ENCODE assay signal across 8 cellular contexts in genomic region chr1:184052194-184052559, GRCh38. TPM values are rescaled to one million over a fixed set of nuclear protein-coding genes. Genes with fewer than 3 reads are reported as not detected.
DNase-seq lines count a peak whose midpoint lies in the region; ATAC-seq and TF ChIP-seq lines count a peak whose summit lies in the region.

No MANE protein-coding gene starts in this region.

- no peaks in the 10 kb centered on the region for H3K27me3 ChIP-seq in GM23338 (ENCODE audit: insufficient read depth)
- no peaks in the 10 kb centered on the region for H3K27me3 ChIP-seq in adipocyte (replicated peaks; ENCODE audit: control insufficient read depth, insufficient read depth, low read length)
- no peaks in the 10 kb centered on the region for H3K27me3 ChIP-seq in right lobe of liver
- H3K27me3 ChIP-seq in uterus, result no peaks in the 10 kb centered on the region

- 2% methylated on average over 7 of the region's 7 CpGs for WGBS in right lobe of liver (ENCODE audit: insufficient coverage, low coverage, low lambda C conversion rate, missing lambda C conversion rate)

- H3K4me1 ChIP-seq in GM23338 (ENCODE audit: insufficient read depth) (peaks cover 44% of the 10 kb centered on the region), adipocyte (ENCODE audit: control insufficient read depth, insufficient read depth, low read length) (peaks cover 36% of the 10 kb centered on the region), right lobe of liver (peaks cover 0 to 16% (median 0%) of the 10 kb centered on the region in 4 donors), uterus (peaks cover 0 to 4% of the 10 kb centered on the region in 2 donors)

- no peaks in the 10 kb centered on the region for H3K9me2 ChIP-seq in GM23338 (ENCODE audit: insufficient read depth)

- peak overlapping the region; percentile 92 for H3K4me3 Mint-ChIP-seq in GM23338

- no peaks in the 10 kb centered on the region for H3K9me3 ChIP-seq in adipocyte (ENCODE audit: control insufficient read depth, low read length)
- no peaks in the 10 kb centered on the region for H3K9me3 ChIP-seq in right lobe of liver
- no peaks in the 10 kb centered on the region for H3K9me3 ChIP-seq in uterus

- TF ChIP-seq POLR2A in right lobe of liver (IDR thresholded peaks at IDR 0.05) (no peak), uterus (IDR thresholded peaks at IDR 0.05) (no peak)

- intact Hi-C loops in right lobe of liver (cut with DNase I), result no loop called here
- intact Hi-C loops in uterus (cut with DNase I; ENCODE audit: low total_unique reads), result no loop called here

- DNase-seq in GM23338 (ENCODE audit: low spot score), result no peak
- DNase-seq in adipocyte (ENCODE audit: low read depth), result peak; percentile 36
- no peak for DNase-seq in right lobe of liver
- no peak for DNase-seq in uterus
- DNase-seq in activated CD4-positive, CD25-positive, alpha-beta regulatory T cell (lab: John Stamatoyannopoulos, UW), result no peak
- no peak for DNase-seq in nucleus accumbens (lab: John Stamatoyannopoulos, UW)
- no peak for DNase-seq in hepatic stellate cell (ENCODE audit: low spot score)

- peak overlapping the region; percentile 70 for H3K4me3 ChIP-seq in GM23338
- peak overlapping the region; percentile 93 for H3K4me3 ChIP-seq in adipocyte (ENCODE audit: low read length)
- peak overlapping the region; percentile 77 to 95 (median 95) for H3K4me3 ChIP-seq in right lobe of liver
- peak overlapping the region; percentile 74 to 88 for H3K4me3 ChIP-seq in uterus

- H3K27ac Mint-ChIP-seq in GM23338, result peak overlapping the region; percentile 99

- 0 out of 2 replicates have a peak overlapping the region, but pooled peaks have one; percentile 14 for H2AFZ ChIP-seq in GM23338

- H3K27me3 Mint-ChIP-seq in GM23338 (ENCODE audit: insufficient read depth, low read depth, poor library complexity), result peaks cover 5% of the 10 kb centered on the region

- H3K4me2 ChIP-seq in GM23338, result peak overlapping the region; percentile 83

- H3K4me1 Mint-ChIP-seq in GM23338, result peaks cover 60% of the 10 kb centered on the region

- no peaks in the 10 kb centered on the region for H3F3A ChIP-seq in GM23338 (replicated peaks; ENCODE audit: low read depth)

- H3K27ac ChIP-seq in 22Rv1 (peak overlapping the region; percentile 85), GM23338 (ENCODE audit: low read depth) (peak overlapping the region; percentile 88), right lobe of liver (peak overlapping the region; percentile 80 to 97 (median 96)), uterus (peak overlapping the region; percentile 85)

- H4K20me1 ChIP-seq in GM23338 (replicated peaks; ENCODE audit: insufficient read depth), result no peaks in the 10 kb centered on the region

- peaks cover 33% of the 10 kb centered on the region for H3K36me3 Mint-ChIP-seq in GM23338 (ENCODE audit: low read depth)

- H3K36me3 ChIP-seq in GM23338 (ENCODE audit: insufficient read depth), result no peaks in the 10 kb centered on the region; the same call in 1 of the 2 replicates
- H3K36me3 ChIP-seq in adipocyte (ENCODE audit: control insufficient read depth, insufficient read depth, low read length, severe bottlenecking), result peaks cover 11% of the 10 kb centered on the region
- peaks cover 0 to 7% (median 0%) of the 10 kb centered on the region in 4 donors for H3K36me3 ChIP-seq in right lobe of liver
- H3K36me3 ChIP-seq in uterus, result no peaks in the 10 kb centered on the region

- TF ChIP-seq CTCF in 22Rv1 (IDR thresholded peaks at IDR 0.05), result no peak
- no peak for TF ChIP-seq CTCF in GM23338 (conservative IDR thresholded peaks at IDR 0.05; ENCODE audit: low read depth in 2 of 2)
- no peak for TF ChIP-seq CTCF in right lobe of liver (IDR thresholded peaks at IDR 0.05)
- no peak for TF ChIP-seq CTCF in uterus (IDR thresholded peaks at IDR 0.05)

- ATAC-seq in GM23338 (no peak), right lobe of liver (no peak)

- peaks cover 3% of the 10 kb centered on the region; the same call in 1 of the 3 replicates for H3K9me3 Mint-ChIP-seq in GM23338

- peak overlapping the region; percentile 98 for H3K9ac ChIP-seq in adipocyte (ENCODE audit: low read length)

- H3K79me2 ChIP-seq in GM23338 (replicated peaks; ENCODE audit: insufficient read depth), result peaks cover 12% of the 10 kb centered on the region; the same call in 1 of the 2 replicates

TF ChIP-seq in GM23338, 12 proteins besides CTCF, POLR2A, EP300 and RAD21 (continues in another document):
- TF ChIP-seq EZH2 (IDR thresholded peaks at IDR 0.05; ENCODE audit: low read depth, unreplicated experiment) (no peak), CREB1 (CRISPR knock-in tag; IDR thresholded peaks at IDR 0.05; ENCODE audit: low read depth) (no peak), NANOG (IDR thresholded peaks at IDR 0.05; ENCODE audit: borderline replicate concordance) (no peak), EZH2phosphoT487 (IDR thresholded peaks at IDR 0.05; ENCODE audit: unreplicated experiment) (no peak), JUNB (IDR thresholded peaks at IDR 0.05; ENCODE audit: unreplicated experiment) (no peak), REST (IDR thresholded peaks at IDR 0.05; ENCODE audit: unreplicated experiment) (no peak), ZNF114 (CRISPR knock-in tag; IDR thresholded peaks at IDR 0.05) (no peak), ZNF331 (CRISPR knock-in tag; IDR thresholded peaks at IDR 0.05; ENCODE audit: low read depth) (no peak), POLR2AphosphoS5 (IDR thresholded peaks at IDR 0.05; ENCODE audit: low read depth) (no peak), STAT1 (IDR thresholded peaks at IDR 0.05; ENCODE audit: unreplicated experiment) (no peak)

RNA-seq across cellular contexts. Expression of gene TSEN15, which starts 0.6 kb away (rescaled TPM):
- 55.8 and 61.0 TPM in 2 replicates for total RNA-seq in GM23338 (2014; rRNA removed; shearing (Covaris generic))
- polyA plus RNA-seq in GM23338 (2016; fragmentation: Nextera tagmentation; extraction: Ambion mirVana), result 51.6 and 55.8 TPM in 2 replicates
- total RNA-seq in right lobe of liver (10 to 100 TPM in 5 of 6 experiments, 1 to 10 TPM in 1; 9.6 to 17.1 (median 11.3) TPM), uterus (10 to 100 TPM in 3 of 4 donors, 1 to 10 TPM in 1; 7.9 to 69.3 (median 29.2) TPM)

RNA-seq across cellular contexts. Expression of gene COLGALT2, which starts 14.6 kb away (rescaled TPM):
- total RNA-seq in GM23338 (2014; rRNA removed; shearing (Covaris generic)), result 4.3 and 7.1 TPM in 2 replicates
- polyA plus RNA-seq in GM23338 (2016; fragmentation: Nextera tagmentation; extraction: Ambion mirVana), result 1.5 and 1.6 TPM in 2 replicates
- total RNA-seq in right lobe of liver (under 1 TPM in 5 of 6 experiments, not detected in 1; 0.04 to 0.20 (median 0.17) TPM), uterus (1 to 10 TPM in 3 of 4 donors, not detected in 1; 1.3 to 8.5 (median 2.9) TPM)
